ENCODE assay signal across 11 cellular contexts in genomic region chr11:117064275-117064674, GRCh38. TPM values are rescaled to one million over a fixed set of nuclear protein-coding genes. Genes with fewer than 3 reads are reported as not detected.
DNase-seq lines count a peak whose midpoint lies in the region; ATAC-seq, FAIRE-seq and TF ChIP-seq lines count a peak whose summit lies in the region.
"Had no signal": no experiment of that assay in that cellular context is flagged by ENCODE, and none has a peak within 500 bp of the region (broad histone marks: within the 10 kb centered on the region; RNA-seq: fewer than 3 reads in every experiment).

No MANE protein-coding gene starts in this region.

- no peaks in the 10 kb centered on the region for H3K27me3 ChIP-seq in PC-9 (ENCODE audit: insufficient read depth, low read depth)
- H3K27me3 ChIP-seq: transverse colon had no signal

- H3K79me2 ChIP-seq in PC-9 (ENCODE audit: low read depth): peaks cover 84% of the 10 kb centered on the region

- peak; percentile 41 for FAIRE-seq in GM18507 (lab: Jason Lieb, UNC)

- no peaks in the 10 kb centered on the region for H4K20me1 ChIP-seq in PC-9 (ENCODE audit: insufficient read depth)

- H3F3A ChIP-seq in PC-9 (ENCODE audit: insufficient read depth, low read depth): peaks cover 18% of the 10 kb centered on the region

- CTCF ChIA-PET in PC-9 (lab: Charles Lee): no interaction called here

- H3K4me1 Mint-ChIP-seq in nephron progenitor cell: peaks cover 28% of the 10 kb centered on the region

- H3K27me3 Mint-ChIP-seq in nephron progenitor cell (ENCODE audit: low read depth, poor library complexity): no peaks in the 10 kb centered on the region

- no peaks in the 10 kb centered on the region for H3K36me3 ChIP-seq in PC-9 (ENCODE audit: low read depth)
- H3K36me3 ChIP-seq: transverse colon had no signal

- no peaks in the 10 kb centered on the region for H3K9me2 ChIP-seq in PC-9 (ENCODE audit: insufficient read depth)

- H3K4me1 ChIP-seq in PC-9 (replicated peaks; ENCODE audit: insufficient read depth): peaks cover 15% of the 10 kb centered on the region

- TF ChIP-seq CTCF in PC-9 (conservative IDR thresholded peaks at IDR 0.05) (no peak), cardiac fibroblast (IDR thresholded peaks at IDR 0.05; ENCODE audit: low read depth, low read length) (no peak), nephron progenitor cell (IDR thresholded peaks at IDR 0.05) (no peak)

- H3K4me2 ChIP-seq in PC-9: peak overlapping the region; percentile 26

- H3K9me3 ChIP-seq in PC-9 (ENCODE audit: insufficient read depth, low read depth): no peaks in the 10 kb centered on the region
- H3K9me3 ChIP-seq: transverse colon had no signal

- H3K9me3 Mint-ChIP-seq in nephron progenitor cell: no peaks in the 10 kb centered on the region

- no peak for ATAC-seq in GM21723 (IDR thresholded peaks at IDR 0.05; ENCODE audit: unreplicated experiment)
- no peak for ATAC-seq in GM21786 (IDR thresholded peaks at IDR 0.05; ENCODE audit: unreplicated experiment)

- intact Hi-C loops in PC-9 (cut with micrococcal nuclease; ENCODE audit: unreplicated experiment): no loop called here

- no peak for DNase-seq in GM18507 (ENCODE audit: extremely low spot score, insufficient read length, low read depth)
- peak in 1 of 2 experiments; percentile 78 for DNase-seq in PC-9
- peak; percentile 47 to 64 for DNase-seq in cardiac fibroblast (ENCODE audit: low read depth in 2 of 2)
- DNase-seq in nephron progenitor cell: no peak
- no peak for DNase-seq in NK-92 treated with Interleukin-12 subunit alpha and Interleukin-12 subunit beta, amount 100 ng/mL, for 24 hours (lab: John Stamatoyannopoulos, UW)
- DNase-seq in NOMO-1 treated with DMSO at 0.1 percent for 48 hours (lab: John Stamatoyannopoulos, UW; ENCODE audit: unreplicated experiment): no peak
- DNase-seq: NCI-H2171; stimulated activated CD4-positive, alpha-beta T cell treated with anti-CD3 and anti-CD28 coated beads, Interleukin-4, amount 100 ng/mL, for 1 hour; transverse colon had no signal

- POLR2A ChIA-PET in PC-9 (lab: Charles Lee; ENCODE audit: unreplicated experiment): no interaction called here

- no TSS peak for BruUV-seq in PC-9 (replicated peaks; lab: Mats Ljungman, UMichigan)

- no peak overlapping the region for H3K4me3 ChIP-seq in PC-9
- no peak overlapping the region for H3K4me3 ChIP-seq in cardiac fibroblast (replicated peaks in 1 of 2; ENCODE audit: low read depth in 2 of 2, low read length in 2 of 2)
- H3K4me3 ChIP-seq: transverse colon had no signal

- H3K27ac ChIP-seq in PC-9: peak overlapping the region; percentile 35

- no peak overlapping the region for H3K4me3 Mint-ChIP-seq in nephron progenitor cell

- H2AFZ ChIP-seq in PC-9: no peak overlapping the region

- peaks cover 16% of the 10 kb centered on the region for H3K36me3 Mint-ChIP-seq in nephron progenitor cell (ENCODE audit: low read depth)

- peak overlapping the region; percentile 36 for H3K27ac Mint-ChIP-seq in nephron progenitor cell

RNA-seq across cellular contexts. Expression of gene SIK3, which starts 34.0 kb away (rescaled TPM):
- 28.6 and 30.2 TPM in 2 replicates for total RNA-seq in PC-9 (2021)

Comparison
In these comparisons a context has a peak if more than half of its experiments do, and no peak if none do; other contexts are left out.
1. DNase-seq: peak in cardiac fibroblast (2 of 2); none in GM18507 (single experiment), nephron progenitor cell (single experiment), NK-92 treated with Interleukin-12 subunit alpha and Interleukin-12 subunit beta, amount 100 ng/mL, for 24 hours (single experiment) and NOMO-1 treated with DMSO at 0.1 percent for 48 hours (single experiment).